1 cellular context compared by ENCODE assay signal in genomic region chr1:220093361-220094015, GRCh38.
A peak's percentile ranks its signal among the peaks of the same experiment; 100 is the strongest.
TF ChIP-seq lines count a peak whose summit lies in the region.

No MANE protein-coding gene starts in this region.

TF ChIP-seq in K562, 482 proteins besides CTCF, POLR2A, EP300 and RAD21 (continues in another document):
- TF ChIP-seq PML (IDR thresholded peaks at IDR 0.05; ENCODE audit: low read length) (no peak), CREB3L1 (IDR thresholded peaks at IDR 0.05; ENCODE audit: borderline replicate concordance, low read depth) (no peak), CREB3 (tag; conservative IDR thresholded peaks at IDR 0.05; ENCODE audit: low read depth) (no peak), DIDO1 (tag; IDR thresholded peaks at IDR 0.05; ENCODE audit: low read depth) (no peak), CAMTA2 (CRISPR knock-in tag; conservative IDR thresholded peaks at IDR 0.05) (no peak), SIN3B (IDR thresholded peaks at IDR 0.05; ENCODE audit: low read depth) (no peak), ZNF431 (CRISPR knock-in tag; IDR thresholded peaks at IDR 0.05) (no peak), FOXK1 (CRISPR knock-in tag; IDR thresholded peaks at IDR 0.05; ENCODE audit: borderline replicate concordance) (no peak), CXXC5 (CRISPR knock-in tag; IDR thresholded peaks at IDR 0.05) (peak; percentile 18; the same call in 1 of the 2 replicates), ZBTB34 (CRISPR knock-in tag; IDR thresholded peaks at IDR 0.05) (no peak), RBM22 (IDR thresholded peaks at IDR 0.05; ENCODE audit: low read depth, low read length, poor library complexity, severe bottlenecking) (no peak), ZMIZ1 (IDR thresholded peaks at IDR 0.05; ENCODE audit: low read depth in 2 of 2, low read length in 2 of 2) (0 out of 4 replicates have a peak, but pooled peaks of 1 of the 2 experiments have one; percentile 7), ESRRA (IDR thresholded peaks at IDR 0.05; ENCODE audit: borderline replicate concordance, low read depth) (no peak), MTA2 (IDR thresholded peaks at IDR 0.05; ENCODE audit: low read depth) (0 out of 2 replicates have a peak, but pooled peaks have one; percentile 15), YY1 (IDR thresholded peaks at IDR 0.05; ENCODE audit: borderline replicate concordance in 1 of 3, control insufficient read depth in 1 of 3, extremely low read depth in 1 of 3, insufficient read depth in 3 of 3, insufficient read length in 1 of 3, insufficient replicate concordance in 2 of 3, low read depth in 1 of 3, low read length in 2 of 3) (peak in 1 of 3 experiments; percentile 79), ZBTB49 (CRISPR knock-in tag; IDR thresholded peaks at IDR 0.05; ENCODE audit: borderline replicate concordance) (no peak), ARHGAP35 (IDR thresholded peaks at IDR 0.05; ENCODE audit: partially characterized antibody) (no peak), MXD1 (CRISPR knock-in tag; IDR thresholded peaks at IDR 0.05; ENCODE audit: borderline replicate concordance, poor library complexity, severe bottlenecking) (no peak), STAG1 (CRISPR knock-in tag; IDR thresholded peaks at IDR 0.05; ENCODE audit: borderline replicate concordance) (no peak), ZNF76 (CRISPR knock-in tag; IDR thresholded peaks at IDR 0.05; ENCODE audit: borderline replicate concordance) (no peak), NCOA4 (IDR thresholded peaks at IDR 0.05; ENCODE audit: partially characterized antibody) (no peak), KAT7 (CRISPR knock-in tag; IDR thresholded peaks at IDR 0.05; ENCODE audit: borderline replicate concordance) (peak; percentile 24; the same call in 1 of the 2 replicates), ZBTB5 (IDR thresholded peaks at IDR 0.05) (no peak)
- TF ChIP-seq, protein P1, sequence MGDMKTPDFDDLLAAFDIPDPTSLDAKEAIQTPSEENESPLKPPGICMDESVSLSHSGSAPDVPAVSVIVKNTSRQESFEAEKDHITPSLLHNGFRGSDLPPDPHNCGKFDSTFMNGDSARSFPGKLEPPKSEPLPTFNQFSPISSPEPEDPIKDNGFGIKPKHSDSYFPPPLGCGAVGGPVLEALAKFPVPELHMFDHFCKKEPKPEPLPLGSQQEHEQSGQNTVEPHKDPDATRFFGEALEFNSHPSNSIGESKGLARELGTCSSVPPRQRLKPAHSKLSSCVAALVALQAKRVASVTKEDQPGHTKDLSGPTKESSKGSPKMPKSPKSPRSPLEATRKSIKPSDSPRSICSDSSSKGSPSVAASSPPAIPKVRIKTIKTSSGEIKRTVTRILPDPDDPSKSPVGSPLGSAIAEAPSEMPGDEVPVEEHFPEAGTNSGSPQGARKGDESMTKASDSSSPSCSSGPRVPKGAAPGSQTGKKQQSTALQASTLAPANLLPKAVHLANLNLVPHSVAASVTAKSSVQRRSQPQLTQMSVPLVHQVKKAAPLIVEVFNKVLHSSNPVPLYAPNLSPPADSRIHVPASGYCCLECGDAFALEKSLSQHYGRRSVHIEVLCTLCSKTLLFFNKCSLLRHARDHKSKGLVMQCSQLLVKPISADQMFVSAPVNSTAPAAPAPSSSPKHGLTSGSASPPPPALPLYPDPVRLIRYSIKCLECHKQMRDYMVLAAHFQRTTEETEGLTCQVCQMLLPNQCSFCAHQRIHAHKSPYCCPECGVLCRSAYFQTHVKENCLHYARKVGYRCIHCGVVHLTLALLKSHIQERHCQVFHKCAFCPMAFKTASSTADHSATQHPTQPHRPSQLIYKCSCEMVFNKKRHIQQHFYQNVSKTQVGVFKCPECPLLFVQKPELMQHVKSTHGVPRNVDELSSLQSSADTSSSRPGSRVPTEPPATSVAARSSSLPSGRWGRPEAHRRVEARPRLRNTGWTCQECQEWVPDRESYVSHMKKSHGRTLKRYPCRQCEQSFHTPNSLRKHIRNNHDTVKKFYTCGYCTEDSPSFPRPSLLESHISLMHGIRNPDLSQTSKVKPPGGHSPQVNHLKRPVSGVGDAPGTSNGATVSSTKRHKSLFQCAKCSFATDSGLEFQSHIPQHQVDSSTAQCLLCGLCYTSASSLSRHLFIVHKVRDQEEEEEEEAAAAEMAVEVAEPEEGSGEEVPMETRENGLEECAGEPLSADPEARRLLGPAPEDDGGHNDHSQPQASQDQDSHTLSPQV (IDR thresholded peaks at IDR 0.05): peak; percentile 79
- TF ChIP-seq, protein P2, sequence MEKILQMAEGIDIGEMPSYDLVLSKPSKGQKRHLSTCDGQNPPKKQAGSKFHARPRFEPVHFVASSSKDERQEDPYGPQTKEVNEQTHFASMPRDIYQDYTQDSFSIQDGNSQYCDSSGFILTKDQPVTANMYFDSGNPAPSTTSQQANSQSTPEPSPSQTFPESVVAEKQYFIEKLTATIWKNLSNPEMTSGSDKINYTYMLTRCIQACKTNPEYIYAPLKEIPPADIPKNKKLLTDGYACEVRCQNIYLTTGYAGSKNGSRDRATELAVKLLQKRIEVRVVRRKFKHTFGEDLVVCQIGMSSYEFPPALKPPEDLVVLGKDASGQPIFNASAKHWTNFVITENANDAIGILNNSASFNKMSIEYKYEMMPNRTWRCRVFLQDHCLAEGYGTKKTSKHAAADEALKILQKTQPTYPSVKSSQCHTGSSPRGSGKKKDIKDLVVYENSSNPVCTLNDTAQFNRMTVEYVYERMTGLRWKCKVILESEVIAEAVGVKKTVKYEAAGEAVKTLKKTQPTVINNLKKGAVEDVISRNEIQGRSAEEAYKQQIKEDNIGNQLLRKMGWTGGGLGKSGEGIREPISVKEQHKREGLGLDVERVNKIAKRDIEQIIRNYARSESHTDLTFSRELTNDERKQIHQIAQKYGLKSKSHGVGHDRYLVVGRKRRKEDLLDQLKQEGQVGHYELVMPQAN (IDR thresholded peaks at IDR 0.05; ENCODE audit: borderline replicate concordance): 0 out of 2 replicates have a peak, but pooled peaks have one; percentile 18
- TF ChIP-seq, protein P3, sequence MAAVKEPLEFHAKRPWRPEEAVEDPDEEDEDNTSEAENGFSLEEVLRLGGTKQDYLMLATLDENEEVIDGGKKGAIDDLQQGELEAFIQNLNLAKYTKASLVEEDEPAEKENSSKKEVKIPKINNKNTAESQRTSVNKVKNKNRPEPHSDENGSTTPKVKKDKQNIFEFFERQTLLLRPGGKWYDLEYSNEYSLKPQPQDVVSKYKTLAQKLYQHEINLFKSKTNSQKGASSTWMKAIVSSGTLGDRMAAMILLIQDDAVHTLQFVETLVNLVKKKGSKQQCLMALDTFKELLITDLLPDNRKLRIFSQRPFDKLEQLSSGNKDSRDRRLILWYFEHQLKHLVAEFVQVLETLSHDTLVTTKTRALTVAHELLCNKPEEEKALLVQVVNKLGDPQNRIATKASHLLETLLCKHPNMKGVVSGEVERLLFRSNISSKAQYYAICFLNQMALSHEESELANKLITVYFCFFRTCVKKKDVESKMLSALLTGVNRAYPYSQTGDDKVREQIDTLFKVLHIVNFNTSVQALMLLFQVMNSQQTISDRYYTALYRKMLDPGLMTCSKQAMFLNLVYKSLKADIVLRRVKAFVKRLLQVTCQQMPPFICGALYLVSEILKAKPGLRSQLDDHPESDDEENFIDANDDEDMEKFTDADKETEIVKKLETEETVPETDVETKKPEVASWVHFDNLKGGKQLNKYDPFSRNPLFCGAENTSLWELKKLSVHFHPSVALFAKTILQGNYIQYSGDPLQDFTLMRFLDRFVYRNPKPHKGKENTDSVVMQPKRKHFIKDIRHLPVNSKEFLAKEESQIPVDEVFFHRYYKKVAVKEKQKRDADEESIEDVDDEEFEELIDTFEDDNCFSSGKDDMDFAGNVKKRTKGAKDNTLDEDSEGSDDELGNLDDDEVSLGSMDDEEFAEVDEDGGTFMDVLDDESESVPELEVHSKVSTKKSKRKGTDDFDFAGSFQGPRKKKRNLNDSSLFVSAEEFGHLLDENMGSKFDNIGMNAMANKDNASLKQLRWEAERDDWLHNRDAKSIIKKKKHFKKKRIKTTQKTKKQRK (IDR thresholded peaks at IDR 0.05; ENCODE audit: borderline replicate concordance, low read depth, low read length): no peak
- TF ChIP-seq, protein P4, sequence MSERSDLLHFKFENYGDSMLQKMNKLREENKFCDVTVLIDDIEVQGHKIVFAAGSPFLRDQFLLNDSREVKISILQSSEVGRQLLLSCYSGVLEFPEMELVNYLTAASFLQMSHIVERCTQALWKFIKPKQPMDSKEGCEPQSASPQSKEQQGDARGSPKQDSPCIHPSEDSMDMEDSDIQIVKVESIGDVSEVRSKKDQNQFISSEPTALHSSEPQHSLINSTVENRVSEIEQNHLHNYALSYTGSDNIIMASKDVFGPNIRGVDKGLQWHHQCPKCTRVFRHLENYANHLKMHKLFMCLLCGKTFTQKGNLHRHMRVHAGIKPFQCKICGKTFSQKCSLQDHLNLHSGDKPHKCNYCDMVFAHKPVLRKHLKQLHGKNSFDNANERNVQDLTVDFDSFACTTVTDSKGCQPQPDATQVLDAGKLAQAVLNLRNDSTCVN (CRISPR knock-in tag; IDR thresholded peaks at IDR 0.05): no peak
